8 cellular contexts compared by ENCODE assay signal in the genomic region with DNA sequence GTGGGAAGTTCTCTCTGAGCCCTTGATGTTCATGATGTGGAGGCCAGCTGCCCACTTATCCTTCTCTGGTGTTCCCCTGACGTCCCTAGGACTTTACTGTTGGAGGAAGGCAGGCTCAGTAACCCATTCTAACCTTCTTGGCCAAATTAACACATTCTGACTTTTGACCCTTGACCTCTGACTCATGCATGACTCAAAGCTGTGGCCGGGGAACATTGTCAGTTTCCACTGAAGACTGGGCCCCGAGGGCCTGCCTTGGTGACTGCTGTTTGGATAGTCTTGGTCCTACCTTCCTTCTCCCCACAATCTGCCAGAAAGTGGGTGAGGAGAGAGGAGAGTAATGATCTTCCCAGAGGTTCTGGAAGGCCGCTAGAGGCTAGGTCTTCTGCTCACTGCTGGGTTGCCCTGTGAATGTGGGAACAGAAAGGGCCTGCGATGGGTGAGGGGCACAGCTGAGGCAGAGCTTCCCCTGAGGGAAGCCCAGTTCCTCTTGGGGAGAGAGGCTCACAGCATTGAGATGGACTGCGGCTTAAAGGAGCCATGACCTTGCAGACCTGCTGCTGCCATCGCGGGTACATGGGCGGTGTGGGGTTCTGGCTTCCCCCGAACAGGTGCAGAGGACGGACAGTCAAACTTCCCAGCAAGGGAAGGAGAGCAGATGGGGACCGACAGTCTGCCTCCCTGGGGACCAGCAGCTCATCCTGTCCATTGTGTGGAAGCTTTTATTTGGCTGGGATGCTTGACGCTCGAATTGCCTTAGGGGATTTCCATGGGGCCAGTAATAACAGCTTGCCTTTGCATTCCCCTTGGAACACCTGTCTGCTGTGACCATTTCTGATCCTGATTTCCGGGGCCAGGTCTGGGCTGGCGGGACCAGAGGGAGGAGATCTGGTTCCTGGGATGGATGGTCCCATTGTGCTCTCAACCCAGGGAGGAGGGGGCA. TPM values are rescaled to one million over a fixed set of nuclear protein-coding genes. Genes with fewer than 3 reads are reported as not detected.
DNase-seq lines count a peak whose midpoint lies in the region; ATAC-seq, FAIRE-seq and TF ChIP-seq lines count a peak whose summit lies in the region.
"Had no signal": no experiment of that assay in that cellular context is flagged by ENCODE, and none has a peak within 500 bp of the region (broad histone marks: within the 10 kb centered on the region; RNA-seq: fewer than 3 reads in every experiment).

No MANE protein-coding gene starts in this region.

- no peaks in the 10 kb centered on the region for H3K9me3 Mint-ChIP-seq in activated CD4-positive, alpha-beta memory T cell treated with anti-CD3 and anti-CD28 coated beads for 36 hours
- H3K9me3 Mint-ChIP-seq: immature natural killer cell had no signal

- ATAC-seq in mucosa of descending colon, result peak; percentile 26
- no peak for ATAC-seq in HG03095 (IDR thresholded peaks at IDR 0.05; ENCODE audit: unreplicated experiment)

- FAIRE-seq in GM12891 (lab: Jason Lieb, UNC), result no peak

- no peak for TF ChIP-seq POLR2A in GM12891 (IDR thresholded peaks at IDR 0.05; ENCODE audit: low read depth, low read length)

- H3K36me3 Mint-ChIP-seq in activated CD4-positive, alpha-beta memory T cell treated with anti-CD3 and anti-CD28 coated beads for 36 hours, result no peaks in the 10 kb centered on the region

- H3K4me1 Mint-ChIP-seq in activated CD4-positive, alpha-beta memory T cell treated with anti-CD3 and anti-CD28 coated beads for 36 hours (ENCODE audit: low read depth), result no peaks in the 10 kb centered on the region

- POLR2A ChIA-PET in activated CD4-positive, alpha-beta memory T cell treated with anti-CD3 and anti-CD28 coated beads for 36 hours (lab: Charles Lee), result no interaction called here

- H3K4me3 Mint-ChIP-seq in activated CD4-positive, alpha-beta memory T cell treated with anti-CD3 and anti-CD28 coated beads for 36 hours, result no peak overlapping the region
- H3K4me3 Mint-ChIP-seq: immature natural killer cell had no signal

- DNase-seq in GM12891 (ENCODE audit: insufficient read length, low spot score), result no peak
- peak; percentile 57 to 92 (median 73) for DNase-seq in NCI-H1417 (lab: John Stamatoyannopoulos, UW)
- peak; percentile 46 for DNase-seq in activated CD4-positive, alpha-beta memory T cell treated with anti-CD3 and anti-CD28 coated beads for 36 hours
- DNase-seq in mucosa of descending colon, result no peak
- no peak for DNase-seq in posterior vena cava (ENCODE audit: low spot score)
- DNase-seq in germinal center (ENCODE audit: low spot score), result no peak
- DNase-seq: immature natural killer cell had no signal

- CTCF ChIA-PET in activated CD4-positive, alpha-beta memory T cell treated with anti-CD3 and anti-CD28 coated beads for 36 hours (lab: Charles Lee), result no interaction called here

- no peaks in the 10 kb centered on the region for H3K27me3 Mint-ChIP-seq in activated CD4-positive, alpha-beta memory T cell treated with anti-CD3 and anti-CD28 coated beads for 36 hours

- H3K4me1 ChIP-seq in mucosa of descending colon (ENCODE audit: low read depth), result no peaks in the 10 kb centered on the region

- H3K9me3 ChIP-seq in mucosa of descending colon, result no peaks in the 10 kb centered on the region

- intact Hi-C loops in activated CD4-positive, alpha-beta memory T cell treated with anti-CD3 and anti-CD28 coated beads for 36 hours (cut with micrococcal nuclease), result no loop called here
- intact Hi-C loops in mucosa of descending colon (cut with DNase I, micrococcal nuclease), result no loop called here
- intact Hi-C loops in posterior vena cava (cut with DNase I), result no loop called here

- no peak for TF ChIP-seq CTCF in mucosa of descending colon (IDR thresholded peaks at IDR 0.05)

- H3K27ac Mint-ChIP-seq in activated CD4-positive, alpha-beta memory T cell treated with anti-CD3 and anti-CD28 coated beads for 36 hours, result no peak overlapping the region

- H3K36me3 ChIP-seq in mucosa of descending colon (ENCODE audit: low read depth), result no peaks in the 10 kb centered on the region

- H3K4me3 ChIP-seq in mucosa of descending colon, result no peak overlapping the region

TF ChIP-seq in GM12891, 5 proteins besides CTCF, POLR2A, EP300 and RAD21:
- TF ChIP-seq POLR2AphosphoS5 (IDR thresholded peaks at IDR 0.05; ENCODE audit: low read depth, low read length), result no peak
- TF ChIP-seq TAF1 (IDR thresholded peaks at IDR 0.05; ENCODE audit: low read depth, low read length), result no peak
- no peak for TF ChIP-seq POU2F2 (IDR thresholded peaks at IDR 0.05; ENCODE audit: low read depth, low read length)
- peak; percentile 28; the same call in 1 of the 2 replicates for TF ChIP-seq SPI1 (IDR thresholded peaks at IDR 0.05; ENCODE audit: low read depth, low read length)
- no peak for TF ChIP-seq PAX5 (IDR thresholded peaks at IDR 0.05; ENCODE audit: insufficient read depth, low read length, severe bottlenecking)

RNA-seq across cellular contexts. Expression of gene ADAMTS14, which starts 43.8 kb away (rescaled TPM):
- polyA plus RNA-seq in GM12891 (2012; ENCODE audit: low read depth, missing spikeins), result 0.06 TPM
- not detected for total RNA-seq in activated CD4-positive, alpha-beta memory T cell treated with anti-CD3 and anti-CD28 coated beads for 36 hours
- total RNA-seq in mucosa of descending colon (1 to 10 TPM; 1.8 to 2.1 (median 2.1) TPM), posterior vena cava (1 to 10 TPM in 1 of 2 donors, under 1 TPM in 1; 0.19 to 1.0 TPM)

Comparison
In these comparisons a context has a peak if more than half of its experiments do, and no peak if none do; other contexts are left out.
1. DNase-seq: peak in NCI-H1417 (3 of 3) and activated CD4-positive, alpha-beta memory T cell treated with anti-CD3 and anti-CD28 coated beads for 36 hours (single experiment); none in GM12891 (single experiment), mucosa of descending colon (0 of 3), posterior vena cava (single experiment) and germinal center (single experiment).